ENCODE assay signal across 23 cellular contexts in genomic region chr1:162458206-162458605, GRCh38. TPM values are rescaled to one million over a fixed set of nuclear protein-coding genes. Genes with fewer than 3 reads are reported as not detected.
"Had no signal": no experiment of that assay in that cellular context is flagged by ENCODE, and none has a peak within 500 bp of the region (broad histone marks: within the 10 kb centered on the region; RNA-seq: fewer than 3 reads in every experiment).

No MANE protein-coding gene starts in this region.

- H2AFZ ChIP-seq: hepatocyte had no signal

- DNase-seq: effector memory CD8-positive, alpha-beta T cell; foreskin keratinocyte; head of caudate nucleus; left colon; left ventricle myocardium superior; mammary epithelial cell; naive thymus-derived CD4-positive, alpha-beta T cell; psoas muscle; retina; right lobe of liver; stimulated activated CD4-positive, alpha-beta T cell treated with anti-CD3 and anti-CD28 coated beads, Interleukin-4, amount 100 ng/mL, for 1 hour; stimulated activated CD8-positive, alpha-beta memory T cell treated with anti-CD3 and anti-CD28 coated beads, Interleukin-4, amount 100 ng/mL, for 48 hours; stimulated activated naive CD8-positive, alpha-beta T cell treated with anti-CD3 and anti-CD28 coated beads, Interleukin-15, Interleukin-2, amounts not matched to agents 100 U/mL and 50 U/mL, for 24 hours; thyroid gland had no signal

- H3K27me3 ChIP-seq: esophagus muscularis mucosa, foreskin keratinocyte, hepatocyte, neutrophil, right lobe of liver, suprapubic skin, thyroid gland had no signal

- ATAC-seq: effector memory CD8-positive, alpha-beta T cell; foreskin keratinocyte; left colon; left ventricle myocardium superior; naive thymus-derived CD4-positive, alpha-beta T cell; psoas muscle; right lobe of liver; stimulated activated effector memory CD8-positive, alpha-beta T cell treated with anti-CD3 and anti-CD28 coated beads, Interleukin-12 subunit alpha, Interleukin-12 subunit beta, amount 100 ng/mL, for 72 hours; stimulated activated naive CD8-positive, alpha-beta T cell treated with anti-CD3 and anti-CD28 coated beads, Interleukin-15, Interleukin-2, amounts not matched to agents 100 U/mL and 50 U/mL, for 24 hours had no signal

- H3K4me3 ChIP-seq: esophagus muscularis mucosa, hepatocyte, psoas muscle, right lobe of liver, suprapubic skin, thyroid gland had no signal

- H3K36me3 ChIP-seq: esophagus muscularis mucosa, neutrophil, right lobe of liver, suprapubic skin, thyroid gland had no signal

- H3K4me1 ChIP-seq: esophagus muscularis mucosa, foreskin keratinocyte, psoas muscle, right lobe of liver, suprapubic skin, thyroid gland had no signal

- H3K79me2 ChIP-seq: hepatocyte had no signal

- H3K27ac ChIP-seq: epithelial cell of prostate, esophagus muscularis mucosa, foreskin keratinocyte, hepatocyte, neutrophil, psoas muscle, right lobe of liver, suprapubic skin, thyroid gland had no signal

- H3K4me2 ChIP-seq: hepatocyte had no signal

- H3K9me3 ChIP-seq: esophagus muscularis mucosa, neutrophil, psoas muscle, right lobe of liver, suprapubic skin, thyroid gland had no signal

RNA-seq across cellular contexts. Expression of gene SH2D1B, which starts 46.3 kb away (rescaled TPM):
- total RNA-seq: foreskin keratinocyte, hepatocyte, kidney epithelial cell, mammary epithelial cell, osteoblast, suprapubic skin, thyroid gland had no signal
- polyA plus RNA-seq: foreskin keratinocyte, hepatocyte, neural cell had no signal
